Comparison of ENCODE assay signal across 1 cellular context in genomic region chr7:35758421-35758820, GRCh38.
TF ChIP-seq lines count a peak whose summit lies in the region.

No MANE protein-coding gene starts in this region.

TF ChIP-seq in IMR-90, 13 proteins besides CTCF, POLR2A, EP300 and RAD21:
- TF ChIP-seq ELK1 (IDR thresholded peaks at IDR 0.05; ENCODE audit: borderline replicate concordance, low read depth, low read length) (no peak), NFE2L2 (IDR thresholded peaks at IDR 0.05; ENCODE audit: low read depth, low read length) (no peak), RCOR1 (IDR thresholded peaks at IDR 0.05; ENCODE audit: insufficient replicate concordance, low read length) (no peak), CEBPB (IDR thresholded peaks at IDR 0.05; ENCODE audit: low read depth, low read length) (no peak), RFX5 (IDR thresholded peaks at IDR 0.05; ENCODE audit: low read depth, low read length) (no peak), BHLHE40 (IDR thresholded peaks at IDR 0.05; ENCODE audit: low read depth, low read length) (no peak), CHD1 (IDR thresholded peaks at IDR 0.05; ENCODE audit: low read depth, low read length) (no peak), MAZ (IDR thresholded peaks at IDR 0.05; ENCODE audit: borderline replicate concordance, low read depth, low read length) (no peak), MAFK (IDR thresholded peaks at IDR 0.05; ENCODE audit: low read depth, low read length) (no peak), MXI1 (IDR thresholded peaks at IDR 0.05; ENCODE audit: borderline replicate concordance, low read depth, low read length) (no peak), FOS (IDR thresholded peaks at IDR 0.05; ENCODE audit: low read depth, low read length) (no peak), SMC3 (IDR thresholded peaks at IDR 0.05; ENCODE audit: low read depth, low read length) (no peak), USF2 (IDR thresholded peaks at IDR 0.05; ENCODE audit: low read depth, low read length) (no peak)
